In the genomic region with DNA sequence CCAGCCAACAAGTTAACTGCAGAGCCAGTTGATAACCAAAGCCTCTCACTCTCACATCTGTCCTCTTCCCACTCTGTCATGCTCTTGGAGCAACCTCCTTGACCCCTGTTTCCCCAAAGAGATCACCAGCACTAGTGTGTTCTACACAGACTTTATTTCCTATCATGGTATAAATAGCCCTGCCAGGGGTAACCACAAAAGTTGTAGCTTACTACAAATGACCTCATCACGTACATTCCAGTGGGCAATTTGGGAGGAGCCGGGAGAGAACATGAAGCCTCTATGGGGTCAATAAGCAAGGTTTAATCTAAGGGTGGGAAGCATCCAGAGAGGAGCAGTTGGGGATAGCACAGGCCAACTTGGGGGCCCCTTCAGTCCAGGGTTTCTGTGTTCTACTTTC, we compare ENCODE assay signal across 31 cellular contexts.
A peak's percentile ranks its signal among the peaks of the same experiment; 100 is the strongest.
DNase-seq lines count a peak whose midpoint lies in the region; ATAC-seq, FAIRE-seq and TF ChIP-seq lines count a peak whose summit lies in the region.
"Had no signal": no experiment of that assay in that cellular context is flagged by ENCODE, and none has a peak within 500 bp of the region (broad histone marks: within the 10 kb centered on the region; RNA-seq: fewer than 3 reads in every experiment).

No MANE protein-coding gene starts in this region.

- TF ChIP-seq CTCF in astrocyte (IDR thresholded peaks at IDR 0.05; ENCODE audit: insufficient read depth, low read depth, low read length) (no peak), A673 (conservative IDR thresholded peaks at IDR 0.05; ENCODE audit: low read depth, low read length) (no peak), smooth muscle cell (IDR thresholded peaks at IDR 0.05; ENCODE audit: borderline replicate concordance, insufficient read depth, poor library complexity, severe bottlenecking) (no peak), lower lobe of right lung (IDR thresholded peaks at IDR 0.05) (no peak)

- peaks cover 10% of the 10 kb centered on the region for H3K4me1 Mint-ChIP-seq in astrocyte (ENCODE audit: low read depth, unreplicated experiment)
- H3K4me1 Mint-ChIP-seq: activated CD4-positive, alpha-beta T cell treated with anti-CD3 and anti-CD28 coated beads, Interleukin-2, amount 10 ng/mL, durations not matched to agents 24 days and 14 days; activated naive CD8-positive, alpha-beta T cell treated with anti-CD3 and anti-CD28 coated beads for 36 hours; GM23338; memory B cell; stimulated activated naive B cell treated with anti-CD40 and anti-IgM and Interleukin-4, amounts not matched to agents 10 μg/mL and 1 μg/mL and 100 μg/mL, for 72 hours; WTC11 had no signal

- H3K4me1 ChIP-seq in astrocyte (ENCODE audit: insufficient read depth, low read length) = no peaks in the 10 kb centered on the region
- no peaks in the 10 kb centered on the region for H3K4me1 ChIP-seq in A673 (ENCODE audit: insufficient read depth, low read length, poor library complexity, severe bottlenecking)
- H3K4me1 ChIP-seq in smooth muscle cell (ENCODE audit: low read depth) = no peaks in the 10 kb centered on the region
- no peaks in the 10 kb centered on the region for H3K4me1 ChIP-seq in lower lobe of right lung
- H3K4me1 ChIP-seq: A549, ascending aorta, pancreas, SJSA1 had no signal

- intact Hi-C loops in A673 (cut with micrococcal nuclease; ENCODE audit: unreplicated experiment) = no loop called here
- intact Hi-C loops in lower lobe of right lung (cut with DNase I) = no loop called here

- H3K4me2 ChIP-seq in astrocyte (ENCODE audit: low read length) = no peak overlapping the region
- H3K4me2 ChIP-seq in smooth muscle cell = no peak overlapping the region
- H3K4me2 ChIP-seq: A549, GM23338, hepatocyte had no signal

- DNase-seq in AG08396 (ENCODE audit: low spot score) (peak; percentile 50), H4 (ENCODE audit: low spot score) (peak; percentile 64), astrocyte (ENCODE audit: low read depth) (peak; percentile 51), kidney tubule cell (ENCODE audit: low spot score) (peak; percentile 2), A673 (ENCODE audit: low spot score) (no peak), smooth muscle cell (lab: John Stamatoyannopoulos, UW; ENCODE audit: unreplicated experiment) (no peak), lower lobe of right lung (no peak)
- DNase-seq: activated CD4-positive, alpha-beta T cell treated with anti-CD3 and anti-CD28 coated beads, Interleukin-2, amount 10 ng/mL, durations not matched to agents 24 days and 14 days; activated effector memory CD4-positive, alpha-beta T cell treated with anti-CD3 and anti-CD28 coated beads, Interleukin-2, amount 50 U/mL, for 16 hours; activated naive CD8-positive, alpha-beta T cell treated with anti-CD3 and anti-CD28 coated beads for 36 hours; activated T-cell treated with anti-CD3 and anti-CD28 coated beads, Interleukin-2, amount 50 U/mL, for 1 hour; COR-L47; dermis blood vessel endothelial cell; endodermal cell; foreskin melanocyte; HFFc6; NCI-H1092 treated with DMSO at 0.1 percent for 48 hours; NCI-H1694 treated with DMSO at 0.1 percent for 48 hours; NCI-H82; pancreas; RPMI8226; stimulated activated naive B cell treated with anti-CD40 and anti-IgM and Interleukin-4, amounts not matched to agents 10 μg/mL and 1 μg/mL and 100 μg/mL, for 72 hours had no signal

- no peak overlapping the region for H3K27ac Mint-ChIP-seq in astrocyte (ENCODE audit: unreplicated experiment)
- H3K27ac Mint-ChIP-seq: activated CD4-positive, alpha-beta T cell treated with anti-CD3 and anti-CD28 coated beads, Interleukin-2, amount 10 ng/mL, durations not matched to agents 24 days and 14 days; activated naive CD8-positive, alpha-beta T cell treated with anti-CD3 and anti-CD28 coated beads for 36 hours; endodermal cell; GM23338; HFFc6; memory B cell; stimulated activated naive B cell treated with anti-CD40 and anti-IgM and Interleukin-4, amounts not matched to agents 10 μg/mL and 1 μg/mL and 100 μg/mL, for 72 hours; WTC11 had no signal

- BruUV-seq in A673 (replicated peaks; lab: Mats Ljungman, UMichigan) = no TSS peak

- peaks cover 2% of the 10 kb centered on the region for H3K9me3 Mint-ChIP-seq in astrocyte (ENCODE audit: unreplicated experiment)
- H3K9me3 Mint-ChIP-seq: activated CD4-positive, alpha-beta T cell treated with anti-CD3 and anti-CD28 coated beads, Interleukin-2, amount 10 ng/mL, durations not matched to agents 24 days and 14 days; HFFc6 had no signal

- H3K36me3 ChIP-seq in astrocyte (ENCODE audit: insufficient read depth, low read length) = no peaks in the 10 kb centered on the region
- no peaks in the 10 kb centered on the region for H3K36me3 ChIP-seq in A673 (ENCODE audit: insufficient read depth, low read length, poor library complexity, severe bottlenecking)
- H3K36me3 ChIP-seq in smooth muscle cell (ENCODE audit: low read depth) = no peaks in the 10 kb centered on the region
- no peaks in the 10 kb centered on the region for H3K36me3 ChIP-seq in lower lobe of right lung
- H3K36me3 ChIP-seq: ascending aorta, pancreas, SJSA1 had no signal

- peaks cover 33% of the 10 kb centered on the region for H3K27me3 Mint-ChIP-seq in astrocyte (ENCODE audit: low read depth, unreplicated experiment)

- H3K9ac ChIP-seq in astrocyte (ENCODE audit: low read length) = no peak overlapping the region
- no peak overlapping the region for H3K9ac ChIP-seq in smooth muscle cell (ENCODE audit: low read depth)

- no peak for FAIRE-seq in astrocyte (lab: Jason Lieb, UNC)
- FAIRE-seq: A549, pancreas had no signal

- H3K27me3 ChIP-seq in astrocyte (ENCODE audit: insufficient read depth, low read length) (peaks cover 3% of the 10 kb centered on the region), A673 (replicated peaks; ENCODE audit: insufficient read depth, low read depth, low read length, poor library complexity) (no peaks in the 10 kb centered on the region), smooth muscle cell (ENCODE audit: low read depth) (no peaks in the 10 kb centered on the region), lower lobe of right lung (ENCODE audit: low read depth) (no peaks in the 10 kb centered on the region)
- H3K27me3 ChIP-seq: ascending aorta, hepatocyte, pancreas, SJSA1 had no signal

- ATAC-seq in HG02678 (IDR thresholded peaks at IDR 0.05; ENCODE audit: unreplicated experiment) (no peak), lower lobe of right lung (no peak)
- ATAC-seq: A549; GM23338; pancreas; stimulated activated naive B cell treated with anti-CD40 and anti-IgM and Interleukin-4, amounts not matched to agents 10 μg/mL and 1 μg/mL and 100 μg/mL, for 72 hours; WTC11 had no signal

- CTCF ChIA-PET in A673 (lab: Charles Lee) = no interaction called here

- WGBS in smooth muscle cell (ENCODE audit: low lambda C conversion rate) = 64% methylated on average over 2 of the region's 2 CpGs

- H3K27ac ChIP-seq in astrocyte (ENCODE audit: low read depth, low read length) = no peak overlapping the region
- H3K27ac ChIP-seq in A673 (ENCODE audit: low read depth, low read length, poor library complexity, severe bottlenecking) = no peak overlapping the region
- no peak overlapping the region for H3K27ac ChIP-seq in smooth muscle cell (ENCODE audit: low read depth)
- no peak overlapping the region for H3K27ac ChIP-seq in lower lobe of right lung
- H3K27ac ChIP-seq: A549, ascending aorta, hepatocyte, pancreas, SJSA1, skin epidermis had no signal

- POLR2A ChIA-PET in A673 (lab: Charles Lee; ENCODE audit: low non-redundant PET) = no interaction called here

- no peaks in the 10 kb centered on the region for H4K20me1 ChIP-seq in astrocyte (ENCODE audit: insufficient read depth, low read length)
- H4K20me1 ChIP-seq in smooth muscle cell (ENCODE audit: low read depth) = no peaks in the 10 kb centered on the region

- H3K4me3 Mint-ChIP-seq in astrocyte (ENCODE audit: unreplicated experiment) = no peak overlapping the region
- H3K4me3 Mint-ChIP-seq: activated CD4-positive, alpha-beta T cell treated with anti-CD3 and anti-CD28 coated beads, Interleukin-2, amount 10 ng/mL, durations not matched to agents 24 days and 14 days; activated naive CD8-positive, alpha-beta T cell treated with anti-CD3 and anti-CD28 coated beads for 36 hours; endodermal cell; GM23338; HFFc6; memory B cell; stimulated activated naive B cell treated with anti-CD40 and anti-IgM and Interleukin-4, amounts not matched to agents 10 μg/mL and 1 μg/mL and 100 μg/mL, for 72 hours; WTC11 had no signal

- no peak overlapping the region for H2AFZ ChIP-seq in astrocyte (ENCODE audit: low read depth, low read length)
- no peak overlapping the region for H2AFZ ChIP-seq in smooth muscle cell (ENCODE audit: low read depth)
- H2AFZ ChIP-seq: GM23338, hepatocyte had no signal

- no peak overlapping the region for H3K4me3 ChIP-seq in astrocyte (ENCODE audit: insufficient read depth, low read depth, low read length)
- no peak overlapping the region for H3K4me3 ChIP-seq in A673 (ENCODE audit: low read depth, low read length, poor library complexity, severe bottlenecking)
- no peak overlapping the region for H3K4me3 ChIP-seq in smooth muscle cell
- H3K4me3 ChIP-seq in lower lobe of right lung = no peak overlapping the region
- H3K4me3 ChIP-seq: A549, ascending aorta, GM23338, hepatocyte, pancreas, SJSA1, skin epidermis had no signal

- H3K9me3 ChIP-seq in astrocyte (ENCODE audit: insufficient read depth, low read depth, low read length) (no peaks in the 10 kb centered on the region), A673 (ENCODE audit: low read depth, low read length, poor library complexity, severe bottlenecking) (no peaks in the 10 kb centered on the region), smooth muscle cell (replicated peaks; ENCODE audit: low read depth) (no peaks in the 10 kb centered on the region), lower lobe of right lung (no peaks in the 10 kb centered on the region)
- H3K9me3 ChIP-seq: A549, ascending aorta, pancreas had no signal

- H3F3A ChIP-seq in smooth muscle cell (ENCODE audit: low read depth) = no peaks in the 10 kb centered on the region

- no peaks in the 10 kb centered on the region for H3K36me3 Mint-ChIP-seq in astrocyte (ENCODE audit: low read depth, unreplicated experiment)
- H3K36me3 Mint-ChIP-seq: activated naive CD8-positive, alpha-beta T cell treated with anti-CD3 and anti-CD28 coated beads for 36 hours; memory B cell; stimulated activated naive B cell treated with anti-CD40 and anti-IgM and Interleukin-4, amounts not matched to agents 10 μg/mL and 1 μg/mL and 100 μg/mL, for 72 hours had no signal

- H3K79me2 ChIP-seq in astrocyte (ENCODE audit: insufficient read depth, low read length) (no peaks in the 10 kb centered on the region), smooth muscle cell (ENCODE audit: low read depth) (no peaks in the 10 kb centered on the region)
- H3K79me2 ChIP-seq: hepatocyte had no signal

Comparison
In these comparisons a context has a peak if more than half of its experiments do, and no peak if none do; other contexts are left out.
1. DNase-seq: peak in AG08396 (single experiment), H4 (single experiment), astrocyte (single experiment) and kidney tubule cell (single experiment); none in A673 (single experiment), smooth muscle cell (single experiment) and lower lobe of right lung (single experiment).